8 cellular contexts compared by ENCODE assay signal in the genomic region with DNA sequence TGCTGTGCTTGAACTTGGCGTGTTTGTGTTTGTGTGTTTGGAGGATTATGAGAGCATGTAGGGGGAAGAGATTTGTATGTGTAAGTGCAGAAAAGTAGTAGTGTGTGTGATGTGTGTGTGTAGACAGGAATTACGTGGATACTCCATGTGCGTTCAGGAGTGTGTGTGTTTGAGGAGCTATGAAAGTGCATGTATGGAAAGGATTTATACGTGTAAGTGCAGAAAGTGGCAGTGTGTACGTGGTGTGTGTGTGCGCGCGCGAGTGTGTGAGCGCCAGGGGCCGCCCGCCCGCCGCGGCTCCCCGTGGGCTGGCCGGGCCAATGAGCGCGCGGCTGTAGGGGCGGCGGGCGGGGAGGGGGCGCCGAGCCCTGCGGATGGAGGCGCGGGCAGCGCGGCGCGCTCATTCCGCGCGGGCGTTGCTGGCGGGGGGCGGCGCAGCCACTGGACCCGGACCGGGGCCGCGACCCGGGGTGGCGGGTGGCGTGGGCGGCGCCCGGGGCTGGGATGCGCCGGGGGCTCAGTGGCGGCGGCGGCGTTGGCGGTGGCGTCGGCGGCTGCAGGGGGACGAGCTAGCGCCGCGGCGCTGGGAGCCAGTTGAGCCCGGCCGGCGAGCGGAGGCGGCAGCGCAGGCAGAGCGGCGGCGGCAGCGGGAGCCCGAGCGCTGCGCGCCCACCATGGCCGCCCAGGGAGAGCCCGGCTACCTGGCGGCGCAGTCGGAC. TPM values are rescaled to one million over a fixed set of nuclear protein-coding genes. Genes with fewer than 3 reads are reported as not detected.
DNase-seq lines count a peak whose midpoint lies in the region; ATAC-seq and TF ChIP-seq lines count a peak whose summit lies in the region.

BICC1 (plus strand) TSS at position 403 of the 719 bp plus-strand sequence; CDS start at position 675, 272 bp downstream.

- H3K4me3 Mint-ChIP-seq in WTC11, result peak within 1 kb of the TSS; percentile 76
- peak within 1 kb of the TSS; percentile 94 for H3K4me3 Mint-ChIP-seq in type B pancreatic cell

- H3K27ac Mint-ChIP-seq in WTC11 (no peak within 1 kb of the TSS), type B pancreatic cell (peak within 1 kb of the TSS; percentile 69)

- H3K4me3 ChIP-seq in fibroblast of mammary gland (ENCODE audit: control insufficient read depth, low read depth, low read length) (peak within 1 kb of the TSS; percentile 78), mucosa of rectum (ENCODE audit: low read length in 2 of 2) (peak within 1 kb of the TSS; percentile 66 to 80)

- H3K36me3 Mint-ChIP-seq in WTC11, result no peaks in the 10 kb centered on the region
- H3K36me3 Mint-ChIP-seq in type B pancreatic cell, result no peaks in the 10 kb centered on the region

- H3K4me1 Mint-ChIP-seq in WTC11 (peaks cover 11% of the 10 kb centered on the region), type B pancreatic cell (ENCODE audit: unreplicated experiment) (peaks cover 14% of the 10 kb centered on the region)

- H3K9me3 Mint-ChIP-seq in WTC11 (no peaks in the 10 kb centered on the region), type B pancreatic cell (no peaks in the 10 kb centered on the region)

- peak within 1 kb of the TSS; percentile 29 to 61 for H3K9ac ChIP-seq in mucosa of rectum (ENCODE audit: low read depth in 1 of 2, low read length in 2 of 2)

- peak; percentile 48 for ATAC-seq in HG03460 (IDR thresholded peaks at IDR 0.05; ENCODE audit: unreplicated experiment)
- peak; percentile 80 for ATAC-seq in WTC11
- no peak for ATAC-seq in GM21825 (IDR thresholded peaks at IDR 0.05; ENCODE audit: unreplicated experiment)

- H3K27ac ChIP-seq in mucosa of rectum (ENCODE audit: low read depth in 2 of 2, low read length in 2 of 2), result peak within 1 kb of the TSS; percentile 59 to 67

- H3K9me3 ChIP-seq in mucosa of rectum (ENCODE audit: control insufficient read depth in 2 of 2, low read length in 2 of 2), result no peaks in the 10 kb centered on the region

- POLR2A ChIA-PET in WTC11 (lab: Charles Lee), result interaction anchor here (0.7 to 0.9 kb wide), 2 partner anchors 36 to 223 kb away, joined by 4 to 10 read pairs; no protein-coding TSS in a partner anchor

- TF ChIP-seq CTCF in WTC11 (IDR thresholded peaks at IDR 0.05) (no peak), fibroblast of mammary gland (conservative IDR thresholded peaks at IDR 0.05; ENCODE audit: control insufficient read depth, insufficient read depth, low read depth, low read length) (no peak), type B pancreatic cell (conservative IDR thresholded peaks at IDR 0.05) (no peak)

- H3K36me3 ChIP-seq in mucosa of rectum (ENCODE audit: control insufficient read depth in 2 of 2, insufficient read depth in 2 of 2, low read length in 2 of 2), result no peaks in the 10 kb centered on the region

- CTCF ChIA-PET in WTC11 (lab: Charles Lee), result interaction anchor here (1.5 to 2.5 kb wide), 3 partner anchors 18 to 128 kb away, joined by 5 to 10 read pairs (median 10); no protein-coding TSS in a partner anchor

- DNase-seq in EL, result peak; percentile 70
- peak; percentile 41 for DNase-seq in WTC11 (ENCODE audit: low spot score)
- DNase-seq in fibroblast of mammary gland (ENCODE audit: low read depth), result peak; percentile 48
- peak; percentile 72 for DNase-seq in type B pancreatic cell (ENCODE audit: extremely low spot score, unreplicated experiment)
- no peak for DNase-seq in NCI-H526 treated with DMSO at 0.1 percent for 48 hours (lab: John Stamatoyannopoulos, UW)

- peaks cover 0 to 3% of the 10 kb centered on the region in 2 donors for H3K27me3 ChIP-seq in mucosa of rectum (ENCODE audit: control insufficient read depth in 2 of 2, insufficient read depth in 2 of 2, low read length in 2 of 2)

- H3K4me1 ChIP-seq in mucosa of rectum (ENCODE audit: control insufficient read depth in 2 of 2, insufficient read depth in 2 of 2, low read length in 2 of 2), result peaks cover 0 to 10% of the 10 kb centered on the region in 2 donors

- H3K27me3 Mint-ChIP-seq in WTC11 (ENCODE audit: low read depth) (peaks cover 23% of the 10 kb centered on the region), type B pancreatic cell (peaks cover 8% of the 10 kb centered on the region)

TF ChIP-seq in WTC11, 78 proteins besides CTCF, POLR2A, EP300 and RAD21 (continues in another document):
- TF ChIP-seq KAT7 (CRISPR knock-in tag; IDR thresholded peaks at IDR 0.05; ENCODE audit: borderline replicate concordance) (0 out of 2 replicates have a peak, but pooled peaks have one; percentile 87), ZNF671 (CRISPR knock-in tag; IDR thresholded peaks at IDR 0.05) (no peak), SP1 (CRISPR knock-in tag; conservative IDR thresholded peaks at IDR 0.05) (0 out of 2 replicates have a peak, but pooled peaks have one; percentile 8), GRHL2 (CRISPR knock-in tag; IDR thresholded peaks at IDR 0.05; ENCODE audit: insufficient replicate concordance, severe bottlenecking) (no peak), FOXP4 (CRISPR knock-in tag; IDR thresholded peaks at IDR 0.05) (no peak), NFE2L1 (CRISPR knock-in tag; IDR thresholded peaks at IDR 0.05) (no peak), ZNF232 (CRISPR knock-in tag; IDR thresholded peaks at IDR 0.05) (no peak), ATF2 (CRISPR knock-in tag; IDR thresholded peaks at IDR 0.05; ENCODE audit: borderline replicate concordance, low read depth) (no peak), E2F5 (CRISPR knock-in tag; IDR thresholded peaks at IDR 0.05) (0 out of 2 replicates have a peak, but pooled peaks have one; percentile 13)
- TF ChIP-seq, protein P1, sequence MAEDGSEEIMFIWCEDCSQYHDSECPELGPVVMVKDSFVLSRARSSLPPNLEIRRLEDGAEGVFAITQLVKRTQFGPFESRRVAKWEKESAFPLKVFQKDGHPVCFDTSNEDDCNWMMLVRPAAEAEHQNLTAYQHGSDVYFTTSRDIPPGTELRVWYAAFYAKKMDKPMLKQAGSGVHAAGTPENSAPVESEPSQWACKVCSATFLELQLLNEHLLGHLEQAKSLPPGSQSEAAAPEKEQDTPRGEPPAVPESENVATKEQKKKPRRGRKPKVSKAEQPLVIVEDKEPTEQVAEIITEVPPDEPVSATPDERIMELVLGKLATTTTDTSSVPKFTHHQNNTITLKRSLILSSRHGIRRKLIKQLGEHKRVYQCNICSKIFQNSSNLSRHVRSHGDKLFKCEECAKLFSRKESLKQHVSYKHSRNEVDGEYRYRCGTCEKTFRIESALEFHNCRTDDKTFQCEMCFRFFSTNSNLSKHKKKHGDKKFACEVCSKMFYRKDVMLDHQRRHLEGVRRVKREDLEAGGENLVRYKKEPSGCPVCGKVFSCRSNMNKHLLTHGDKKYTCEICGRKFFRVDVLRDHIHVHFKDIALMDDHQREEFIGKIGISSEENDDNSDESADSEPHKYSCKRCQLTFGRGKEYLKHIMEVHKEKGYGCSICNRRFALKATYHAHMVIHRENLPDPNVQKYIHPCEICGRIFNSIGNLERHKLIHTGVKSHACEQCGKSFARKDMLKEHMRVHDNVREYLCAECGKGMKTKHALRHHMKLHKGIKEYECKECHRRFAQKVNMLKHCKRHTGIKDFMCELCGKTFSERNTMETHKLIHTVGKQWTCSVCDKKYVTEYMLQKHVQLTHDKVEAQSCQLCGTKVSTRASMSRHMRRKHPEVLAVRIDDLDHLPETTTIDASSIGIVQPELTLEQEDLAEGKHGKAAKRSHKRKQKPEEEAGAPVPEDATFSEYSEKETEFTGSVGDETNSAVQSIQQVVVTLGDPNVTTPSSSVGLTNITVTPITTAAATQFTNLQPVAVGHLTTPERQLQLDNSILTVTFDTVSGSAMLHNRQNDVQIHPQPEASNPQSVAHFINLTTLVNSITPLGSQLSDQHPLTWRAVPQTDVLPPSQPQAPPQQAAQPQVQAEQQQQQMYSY (CRISPR knock-in tag; IDR thresholded peaks at IDR 0.05), result no peak
- TF ChIP-seq, protein P2, sequence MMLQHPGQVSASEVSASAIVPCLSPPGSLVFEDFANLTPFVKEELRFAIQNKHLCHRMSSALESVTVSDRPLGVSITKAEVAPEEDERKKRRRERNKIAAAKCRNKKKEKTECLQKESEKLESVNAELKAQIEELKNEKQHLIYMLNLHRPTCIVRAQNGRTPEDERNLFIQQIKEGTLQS (CRISPR knock-in tag; conservative IDR thresholded peaks at IDR 0.05), result no peak

RNA-seq across cellular contexts. Expression of gene BICC1, which starts in this region (rescaled TPM):
- 0.61 to 0.85 TPM (median 0.78 TPM) in 3 replicates for total RNA-seq in WTC11 (2021)
- total RNA-seq in type B pancreatic cell (ENCODE audit: low replicate concordance), result 8.6 and 15.2 TPM in 2 replicates

Comparison
In these comparisons a context has a peak if more than half of its experiments do, and no peak if none do; other contexts are left out.
1. Peak in DNase-seq and ATAC-seq in WTC11; RNA of the gene not detected or under 1 TPM.